6 cellular contexts compared by ENCODE assay signal in genomic region chr4:168135860-168136259, GRCh38. TPM values are rescaled to one million over a fixed set of nuclear protein-coding genes. Genes with fewer than 3 reads are reported as not detected.
"Had no signal": no experiment of that assay in that cellular context is flagged by ENCODE, and none has a peak within 500 bp of the region (broad histone marks: within the 10 kb centered on the region; RNA-seq: fewer than 3 reads in every experiment).

No MANE protein-coding gene starts in this region.

RNA-seq across cellular contexts. Expression of gene ANXA10, which starts 43.5 kb away (rescaled TPM):
- total RNA-seq: OCI-LY7, Peyer's patch, Right ventricle myocardium inferior, Right ventricle myocardium superior, SK-MEL-5, T-cell had no signal
